Comparison of ENCODE assay signal across 8 cellular contexts in genomic region chr2:95165030-95165370, GRCh38. TPM values are rescaled to one million over a fixed set of nuclear protein-coding genes. Genes with fewer than 3 reads are reported as not detected.
DNase-seq lines count a peak whose midpoint lies in the region; ATAC-seq, FAIRE-seq and TF ChIP-seq lines count a peak whose summit lies in the region.

No MANE protein-coding gene starts in this region.

- peaks cover 20% of the 10 kb centered on the region for H3K79me2 ChIP-seq in HCT116 (ENCODE audit: insufficient read depth, low read length)

- no peaks in the 10 kb centered on the region for H3K9me2 ChIP-seq in HCT116 (ENCODE audit: insufficient read depth)

- peaks cover 20% of the 10 kb centered on the region for H3K36me3 Mint-ChIP-seq in Calu3 (ENCODE audit: insufficient read depth, unreplicated experiment)

- no peaks in the 10 kb centered on the region for H4K20me1 ChIP-seq in HCT116 (ENCODE audit: insufficient read depth)

- TF ChIP-seq RAD21 in HCT116 (IDR thresholded peaks at IDR 0.05; ENCODE audit: low read depth): no peak

- H3K4me3 ChIP-seq in HCT116 (replicated peaks in 1 of 2; ENCODE audit: low read depth in 1 of 2, low read length in 2 of 2) (peak overlapping the region; percentile 96 to 99), foreskin fibroblast (ENCODE audit: low read depth in 1 of 2, low read length in 2 of 2) (peak overlapping the region; percentile 81 to 100), small intestine (ENCODE audit: low read depth in 1 of 2, low read length in 2 of 2) (peak overlapping the region; percentile 46 to 85)

- CTCF ChIA-PET in Calu3 (lab: Charles Lee) (interaction anchor here (0.6 to 0.8 kb wide), 2 partner anchors 43 to 50 kb away, joined by 3 to 5 read pairs; partner anchors contain the start of gene MRPS5), HCT116 (lab: Charles Lee) (interaction anchor here (0.7 kb wide), 1 partner anchor 43 kb away, joined by 3 read pairs; the partner anchor contains the start of gene MRPS5)

- no peaks in the 10 kb centered on the region for H3K36me3 ChIP-seq in HCT116 (ENCODE audit: control insufficient read depth in 1 of 2, insufficient read depth in 2 of 2, low read length in 2 of 2)
- no peaks in the 10 kb centered on the region for H3K36me3 ChIP-seq in small intestine (ENCODE audit: control insufficient read depth in 2 of 2, insufficient read depth in 2 of 2, low read length in 2 of 2)

- H3K9me3 Mint-ChIP-seq in Calu3 (ENCODE audit: low read depth, unreplicated experiment): no peaks in the 10 kb centered on the region

- no peaks in the 10 kb centered on the region for H3K27me3 Mint-ChIP-seq in Calu3 (ENCODE audit: unreplicated experiment)

- WGBS in small intestine, 3 donors: 0 to 1% (median 1%) methylated on average over 9 of the region's 9 CpGs

- RAD21 ChIA-PET in HCT116 (lab: Charles Lee; ENCODE audit: low non-redundant PET in 1 of 2, low total read pairs in 2 of 2, uncharacterized antibody in 2 of 2, unreplicated experiment in 2 of 2): interaction anchor here in 1 of 2 experiments (0.9 kb wide), 1 partner anchor 43 kb away, joined by 4 read pairs; the partner anchor contains the start of gene MRPS5

- DNase-seq in Calu3 (no peak), HCT116 (ENCODE audit: low read depth, low spot score) (no peak), foreskin fibroblast (no peak), small intestine (no peak), NCI-H526 treated with DMSO at 0.1 percent for 48 hours (lab: John Stamatoyannopoulos, UW) (no peak), middle frontal gyrus (ENCODE audit: extremely low spot score, low spot score) (no peak), posterior cingulate gyrus (no peak)

- H3K4me2 ChIP-seq in HCT116 (ENCODE audit: low read length): peak overlapping the region; percentile 96

- H3K27me3 ChIP-seq in HCT116 (ENCODE audit: insufficient read depth, low read length) (no peaks in the 10 kb centered on the region), small intestine (ENCODE audit: control insufficient read depth in 2 of 2, insufficient read depth in 2 of 2, low read length in 2 of 2) (no peaks in the 10 kb centered on the region)

- TF ChIP-seq CTCF in Calu3 (IDR thresholded peaks at IDR 0.05; ENCODE audit: unreplicated experiment) (no peak), HCT116 (IDR thresholded peaks at IDR 0.05 in 2 of 3, conservative IDR thresholded peaks at IDR 0.05 in 1 of 3; ENCODE audit: borderline replicate concordance in 1 of 3, insufficient read depth in 1 of 3, low read depth in 2 of 3, low read length in 2 of 3) (no peak), foreskin fibroblast (IDR thresholded peaks at IDR 0.05; ENCODE audit: low read depth, low read length) (no peak)

- peaks cover 21% of the 10 kb centered on the region for H3K4me1 Mint-ChIP-seq in Calu3 (ENCODE audit: low read depth, unreplicated experiment)

- ATAC-seq in HCT116: peak; percentile 41; the same call in 1 of the 2 replicates
- peak; percentile 42; the same call in 2 of the 3 replicates for ATAC-seq in SK-N-SH treated with all-trans-retinoic acid at 6 μM for 48 hours

- intact Hi-C loops in Calu3 (cut with micrococcal nuclease; ENCODE audit: unreplicated experiment) (no loop called here), HCT116 (cut with micrococcal nuclease) (loop anchor here (1.0 kb wide), 1 partner anchor 44 kb away; the partner anchor contains the start of gene MRPS5), posterior cingulate gyrus (cut with DNase I) (loop anchor here (1.0 kb wide), 1 partner anchor 42 kb away; the partner anchor contains the start of gene ZNF892)

- no peak for TF ChIP-seq POLR2A in HCT116 (IDR thresholded peaks at IDR 0.05; ENCODE audit: borderline replicate concordance, extremely low read depth, insufficient read depth, insufficient read length)

- H3K9me3 ChIP-seq in HCT116 (ENCODE audit: control insufficient read depth in 1 of 2, insufficient read depth in 1 of 2, low read depth in 1 of 2, low read length in 2 of 2) (no peaks in the 10 kb centered on the region), small intestine (ENCODE audit: control insufficient read depth, low read depth) (no peaks in the 10 kb centered on the region)

- POLR2A ChIA-PET in HCT116 (lab: Charles Lee): no interaction called here

- BruUV-seq in Calu3 (replicated peaks; lab: Mats Ljungman, UMichigan) (TSS peak; percentile 90), HCT116 (replicated peaks; lab: Mats Ljungman, UMichigan) (TSS peak; percentile 87)

- peak overlapping the region; percentile 95 for H3K27ac Mint-ChIP-seq in Calu3 (ENCODE audit: unreplicated experiment)

- FAIRE-seq in small intestine (lab: Jason Lieb, UNC): no peak

- H3K4me1 ChIP-seq in HCT116 (ENCODE audit: control insufficient read depth in 1 of 2, insufficient read depth in 2 of 2, low read length in 2 of 2): peaks cover 9 to 17% of the 10 kb centered on the region in 2 experiments
- peaks cover 0 to 6% of the 10 kb centered on the region in 2 donors for H3K4me1 ChIP-seq in small intestine (ENCODE audit: control insufficient read depth in 2 of 2, insufficient read depth in 1 of 2, low read depth in 1 of 2, low read length in 1 of 2)

- H3K9ac ChIP-seq in HCT116 (ENCODE audit: low read length): peak overlapping the region; percentile 81

- peak overlapping the region; percentile 93 for H3K4me3 Mint-ChIP-seq in Calu3 (ENCODE audit: low read depth, unreplicated experiment)

- H2AFZ ChIP-seq in HCT116 (ENCODE audit: low read depth, low read length, poor library complexity, severe bottlenecking): no peak overlapping the region

- H3K27ac ChIP-seq in HCT116 (ENCODE audit: low read depth, low read length): peak overlapping the region; percentile 65
- peak overlapping the region; percentile 70 to 94 for H3K27ac ChIP-seq in small intestine (ENCODE audit: low read depth in 1 of 2, low read length in 1 of 2)

TF ChIP-seq in HCT116, 20 proteins besides CTCF, POLR2A, EP300 and RAD21:
- no peak; the same call in 1 of the 2 replicates for TF ChIP-seq JUND (IDR thresholded peaks at IDR 0.05)
- TF ChIP-seq ELF1 (IDR thresholded peaks at IDR 0.05; ENCODE audit: borderline replicate concordance, low read depth): no peak
- no peak for TF ChIP-seq SRF (IDR thresholded peaks at IDR 0.05; ENCODE audit: low read depth)
- TF ChIP-seq ZFX (IDR thresholded peaks at IDR 0.05): peak; percentile 62

TF ChIP-seq in SK-N-SH treated with all-trans-retinoic acid at 6 μM for 48 hours, 23 proteins besides CTCF, POLR2A, EP300 and RAD21:
- TF ChIP-seq ARNTL (CRISPR knock-in tag; IDR thresholded peaks at IDR 0.05; ENCODE audit: borderline replicate concordance, low read depth): no peak

RNA-seq across cellular contexts. Expression of gene ZNF2, which starts 0.6 kb away (rescaled TPM):
- 3.5 and 4.8 TPM in 2 replicates for total RNA-seq in Calu3 (2022)
- total RNA-seq in HCT116 (2021; ENCODE audit: unreplicated experiment): 3.4 TPM
- polyA plus RNA-seq in HCT116 (2012): 2.1 and 3.1 TPM in 2 replicates
- 1 to 10 TPM; 1.1 to 1.6 (median 1.6) TPM for polyA plus RNA-seq in small intestine

RNA-seq across cellular contexts. Expression of gene ZNF514, which starts 5.4 kb away (rescaled TPM):
- 14.0 and 17.4 TPM in 2 replicates for total RNA-seq in Calu3 (2022)
- total RNA-seq in HCT116 (2021; ENCODE audit: unreplicated experiment): 8.5 TPM
- 4.3 and 5.0 TPM in 2 replicates for polyA plus RNA-seq in HCT116 (2012)
- 1 to 10 TPM; 3.8 to 8.5 (median 6.1) TPM for polyA plus RNA-seq in small intestine

RNA-seq across cellular contexts. Expression of gene ZNF892, which starts 42.3 kb away (rescaled TPM):
- total RNA-seq in Calu3 (2022): 6.2 and 6.6 TPM in 2 replicates
- total RNA-seq in HCT116 (2021; ENCODE audit: unreplicated experiment): 0.27 TPM
- 0.05 and 0.07 TPM in 2 replicates for polyA plus RNA-seq in HCT116 (2012)
- polyA plus RNA-seq in small intestine: under 1 TPM in 1 of 3 donors, not detected in 2; 0.66 TPM

RNA-seq across cellular contexts. Expression of gene MRPS5, which starts 43.4 kb away (rescaled TPM):
- total RNA-seq in Calu3 (2022) (67.9 and 71.5 TPM in 2 replicates), HCT116 (2021; ENCODE audit: unreplicated experiment) (70.6 TPM)
- polyA plus RNA-seq in HCT116 (2012): 63.3 and 67.9 TPM in 2 replicates
- 100 to 1,000 TPM in 2 of 3 donors, 10 to 100 TPM in 1; 84.5 to 104 (median 101) TPM for polyA plus RNA-seq in small intestine
